ENCODE assay signal across 10 cellular contexts in the genomic region with DNA sequence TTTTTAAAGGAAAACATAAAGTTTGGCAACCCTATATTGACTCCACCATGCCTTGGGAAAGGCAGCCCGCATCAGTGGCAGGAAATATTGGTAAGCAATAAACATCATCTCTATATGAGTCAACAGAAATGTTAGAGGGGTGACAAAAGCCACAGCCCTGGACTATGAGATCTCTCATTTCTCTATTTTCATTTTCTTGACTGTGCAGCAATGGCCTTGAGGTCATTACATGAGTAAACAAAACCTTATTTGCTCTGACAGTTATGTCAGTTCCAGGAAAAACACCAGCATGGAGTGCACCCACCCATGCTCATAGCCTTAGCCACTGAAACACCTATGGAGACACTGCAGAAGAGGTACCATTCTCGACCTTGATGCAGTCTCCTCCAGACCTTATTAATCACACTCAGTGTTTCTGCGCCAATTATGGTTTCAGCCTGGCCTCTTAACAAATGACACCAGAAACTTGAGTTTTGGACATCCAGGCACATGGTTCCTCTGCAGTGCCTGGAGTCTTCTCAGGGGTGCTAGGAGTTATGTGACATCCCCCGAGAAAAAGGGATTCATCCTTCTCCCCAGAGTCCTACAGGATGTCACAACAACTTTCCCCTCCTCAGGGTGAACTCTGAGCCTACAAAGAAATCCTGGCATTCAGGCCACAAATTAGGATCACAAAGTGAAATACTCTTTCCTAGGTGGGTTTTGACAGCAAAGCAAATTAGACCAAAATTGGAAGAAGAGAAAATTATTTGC. TPM values are rescaled to one million over a fixed set of nuclear protein-coding genes. Genes with fewer than 3 reads are reported as not detected.
DNase-seq lines count a peak whose midpoint lies in the region; ATAC-seq and TF ChIP-seq lines count a peak whose summit lies in the region.
"Had no signal": no experiment of that assay in that cellular context is flagged by ENCODE, and none has a peak within 500 bp of the region (broad histone marks: within the 10 kb centered on the region; RNA-seq: fewer than 3 reads in every experiment).

No MANE protein-coding gene starts in this region.

- intact Hi-C loops in activated naive CD4-positive, alpha-beta T cell treated with anti-CD3 and anti-CD28 coated beads for 36 hours (cut with micrococcal nuclease), result no loop called here

- no peaks in the 10 kb centered on the region for H3K27me3 Mint-ChIP-seq in mesothelial cell of epicardium (ENCODE audit: low read depth)
- H3K27me3 Mint-ChIP-seq in activated naive CD4-positive, alpha-beta T cell treated with anti-CD3 and anti-CD28 coated beads for 36 hours (ENCODE audit: low read depth), result no peaks in the 10 kb centered on the region

- H3K27ac Mint-ChIP-seq in mesothelial cell of epicardium, result no peak overlapping the region
- no peak overlapping the region for H3K27ac Mint-ChIP-seq in activated naive CD4-positive, alpha-beta T cell treated with anti-CD3 and anti-CD28 coated beads for 36 hours

- DNase-seq in fibroblast of mammary gland (ENCODE audit: low read depth) (peak; percentile 67), mesothelial cell of epicardium (ENCODE audit: low spot score in 2 of 2, unreplicated experiment in 2 of 2) (no peak), DMS 273 treated with DMSO at 0.1 percent for 48 hours (lab: John Stamatoyannopoulos, UW) (no peak)
- no peak for DNase-seq in activated naive CD4-positive, alpha-beta T cell treated with anti-CD3 and anti-CD28 coated beads for 36 hours
- no peak for DNase-seq in stimulated activated CD8-positive, alpha-beta memory T cell treated with anti-CD3 and anti-CD28 coated beads, Interleukin-4, amount 100 ng/mL, for 48 hours
- DNase-seq: amygdala, spleen had no signal

- CTCF ChIA-PET in activated naive CD4-positive, alpha-beta T cell treated with anti-CD3 and anti-CD28 coated beads for 36 hours (lab: Charles Lee), result no interaction called here

- H3K4me3 Mint-ChIP-seq in mesothelial cell of epicardium, result no peak overlapping the region
- no peak overlapping the region for H3K4me3 Mint-ChIP-seq in activated naive CD4-positive, alpha-beta T cell treated with anti-CD3 and anti-CD28 coated beads for 36 hours

- TF ChIP-seq CTCF in fibroblast of mammary gland (conservative IDR thresholded peaks at IDR 0.05; ENCODE audit: control insufficient read depth, insufficient read depth, low read depth, low read length) (no peak), mesothelial cell of epicardium (IDR thresholded peaks at IDR 0.05; ENCODE audit: unreplicated experiment) (no peak)

- H3K4me3 ChIP-seq in fibroblast of mammary gland (ENCODE audit: control insufficient read depth, low read depth, low read length), result no peak overlapping the region
- H3K4me3 ChIP-seq: spleen had no signal

- H3K36me3 Mint-ChIP-seq in mesothelial cell of epicardium, result peaks cover 7% of the 10 kb centered on the region
- H3K36me3 Mint-ChIP-seq in activated naive CD4-positive, alpha-beta T cell treated with anti-CD3 and anti-CD28 coated beads for 36 hours (ENCODE audit: low read depth), result no peaks in the 10 kb centered on the region

- ATAC-seq in GM18517 (IDR thresholded peaks at IDR 0.05; ENCODE audit: unreplicated experiment), result peak; percentile 98
- ATAC-seq in GM21447 (IDR thresholded peaks at IDR 0.05; ENCODE audit: unreplicated experiment), result peak; percentile 97
- peak; percentile 97 for ATAC-seq in HG03432 (IDR thresholded peaks at IDR 0.05; ENCODE audit: unreplicated experiment)

- H3K4me1 Mint-ChIP-seq in mesothelial cell of epicardium, result peaks cover 19% of the 10 kb centered on the region
- no peaks in the 10 kb centered on the region for H3K4me1 Mint-ChIP-seq in activated naive CD4-positive, alpha-beta T cell treated with anti-CD3 and anti-CD28 coated beads for 36 hours (ENCODE audit: low read depth)

- peaks cover 24% of the 10 kb centered on the region for H3K9me3 Mint-ChIP-seq in mesothelial cell of epicardium
- H3K9me3 Mint-ChIP-seq in activated naive CD4-positive, alpha-beta T cell treated with anti-CD3 and anti-CD28 coated beads for 36 hours, result no peaks in the 10 kb centered on the region

RNA-seq across cellular contexts. Expression of gene HPGD, which starts 16.0 kb away (rescaled TPM):
- 11.2 to 16.2 TPM (median 15.5 TPM) in 3 replicates for total RNA-seq in mesothelial cell of epicardium
- total RNA-seq in activated naive CD4-positive, alpha-beta T cell treated with anti-CD3 and anti-CD28 coated beads for 36 hours, result 1 to 10 TPM; 1.5 to 2.8 TPM
